1 cellular context compared by ENCODE assay signal in the genomic region with DNA sequence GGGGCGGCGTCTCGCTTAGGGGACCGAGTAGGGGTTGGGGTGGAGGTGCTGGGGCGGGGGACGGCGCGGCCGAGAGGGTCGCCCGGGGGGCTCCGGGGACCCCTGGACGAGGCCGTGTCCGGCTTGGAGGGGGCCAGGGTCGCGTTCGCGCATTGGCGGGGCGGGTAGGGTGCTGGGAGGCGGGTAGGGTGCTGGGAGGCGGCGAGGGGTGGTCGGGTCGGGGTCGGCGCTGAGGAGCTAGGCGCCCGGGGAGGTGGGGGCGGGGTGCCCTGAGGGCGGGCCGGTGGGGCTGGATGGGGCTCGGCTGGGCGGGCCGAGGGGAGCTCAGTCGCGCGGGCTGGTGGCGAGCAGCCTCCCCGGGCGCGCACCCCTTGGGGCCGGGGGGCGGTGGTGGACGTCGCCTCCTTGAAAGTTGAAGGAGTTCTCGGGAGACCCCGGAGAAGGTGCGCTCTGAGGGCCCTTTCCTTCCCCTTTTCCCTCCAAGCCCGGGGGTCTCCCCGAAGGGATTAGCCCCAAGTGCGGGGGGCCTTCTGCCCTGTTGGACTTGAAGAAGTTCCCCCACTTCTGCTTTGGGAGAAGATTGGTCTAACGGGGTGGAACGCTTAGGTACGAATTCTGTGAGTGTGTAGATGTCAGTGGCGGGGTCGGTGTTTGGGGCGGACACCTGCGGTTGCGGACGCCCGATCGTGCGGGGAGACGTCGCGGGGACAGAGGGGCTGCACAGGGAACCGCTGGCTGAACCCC.
TF ChIP-seq lines count a peak whose summit lies in the region.

No MANE protein-coding gene starts in this region.

TF ChIP-seq in K562, 482 proteins besides CTCF, POLR2A, EP300 and RAD21:
- TF ChIP-seq MAZ (CRISPR knock-in tag; conservative IDR thresholded peaks at IDR 0.05 in 1 of 2, IDR thresholded peaks at IDR 0.05 in 1 of 2) (peak in 1 of 2 experiments; percentile 50; a peak in 2 of 4 replicates), ETV1 (tag; conservative IDR thresholded peaks at IDR 0.05; ENCODE audit: low read depth) (no peak), SLC30A9 (CRISPR knock-in tag; IDR thresholded peaks at IDR 0.05) (no peak), ZBTB7A (IDR thresholded peaks at IDR 0.05; ENCODE audit: borderline replicate concordance, control insufficient read depth, low read depth, low read length) (peak; percentile 68; the same call in 1 of the 2 replicates), CHCHD3 (CRISPR knock-in tag; IDR thresholded peaks at IDR 0.05) (no peak), ELF4 (CRISPR knock-in tag; IDR thresholded peaks at IDR 0.05) (0 out of 2 replicates have a peak, but pooled peaks have one; percentile 15), SAFB2 (IDR thresholded peaks at IDR 0.05; ENCODE audit: borderline replicate concordance, low read depth, low read length, severe bottlenecking) (no peak), SMAD2 (IDR thresholded peaks at IDR 0.05; ENCODE audit: low read depth, low read length) (no peak), NBN (IDR thresholded peaks at IDR 0.05; ENCODE audit: low read depth) (no peak), CBX5 (IDR thresholded peaks at IDR 0.05; ENCODE audit: borderline replicate concordance, low read depth) (no peak), ZKSCAN3 (CRISPR knock-in tag; IDR thresholded peaks at IDR 0.05) (no peak), KAT7 (CRISPR knock-in tag; IDR thresholded peaks at IDR 0.05; ENCODE audit: borderline replicate concordance) (0 out of 2 replicates have a peak, but pooled peaks have one; percentile 13), EGR1 (conservative IDR thresholded peaks at IDR 0.05) (no peak), CXXC5 (CRISPR knock-in tag; IDR thresholded peaks at IDR 0.05) (peak; percentile 70), LCOR (CRISPR knock-in tag; IDR thresholded peaks at IDR 0.05) (no peak), GTF2E2 (tag; IDR thresholded peaks at IDR 0.05) (peak; percentile 58; the same call in 1 of the 2 replicates), GTF2F1 (IDR thresholded peaks at IDR 0.05; ENCODE audit: low read depth, low read length) (no peak), XRCC4 (IDR thresholded peaks at IDR 0.05; ENCODE audit: extremely low read depth, insufficient read depth, insufficient read length) (no peak), KLF13 (tag; IDR thresholded peaks at IDR 0.05; ENCODE audit: borderline replicate concordance, low read depth) (no peak)
- TF ChIP-seq, protein P1, sequence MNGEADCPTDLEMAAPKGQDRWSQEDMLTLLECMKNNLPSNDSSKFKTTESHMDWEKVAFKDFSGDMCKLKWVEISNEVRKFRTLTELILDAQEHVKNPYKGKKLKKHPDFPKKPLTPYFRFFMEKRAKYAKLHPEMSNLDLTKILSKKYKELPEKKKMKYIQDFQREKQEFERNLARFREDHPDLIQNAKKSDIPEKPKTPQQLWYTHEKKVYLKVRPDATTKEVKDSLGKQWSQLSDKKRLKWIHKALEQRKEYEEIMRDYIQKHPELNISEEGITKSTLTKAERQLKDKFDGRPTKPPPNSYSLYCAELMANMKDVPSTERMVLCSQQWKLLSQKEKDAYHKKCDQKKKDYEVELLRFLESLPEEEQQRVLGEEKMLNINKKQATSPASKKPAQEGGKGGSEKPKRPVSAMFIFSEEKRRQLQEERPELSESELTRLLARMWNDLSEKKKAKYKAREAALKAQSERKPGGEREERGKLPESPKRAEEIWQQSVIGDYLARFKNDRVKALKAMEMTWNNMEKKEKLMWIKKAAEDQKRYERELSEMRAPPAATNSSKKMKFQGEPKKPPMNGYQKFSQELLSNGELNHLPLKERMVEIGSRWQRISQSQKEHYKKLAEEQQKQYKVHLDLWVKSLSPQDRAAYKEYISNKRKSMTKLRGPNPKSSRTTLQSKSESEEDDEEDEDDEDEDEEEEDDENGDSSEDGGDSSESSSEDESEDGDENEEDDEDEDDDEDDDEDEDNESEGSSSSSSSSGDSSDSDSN (IDR thresholded peaks at IDR 0.05; ENCODE audit: borderline replicate concordance in 1 of 2, low read depth in 2 of 2, low read length in 2 of 2), result no peak
- TF ChIP-seq, protein P2, sequence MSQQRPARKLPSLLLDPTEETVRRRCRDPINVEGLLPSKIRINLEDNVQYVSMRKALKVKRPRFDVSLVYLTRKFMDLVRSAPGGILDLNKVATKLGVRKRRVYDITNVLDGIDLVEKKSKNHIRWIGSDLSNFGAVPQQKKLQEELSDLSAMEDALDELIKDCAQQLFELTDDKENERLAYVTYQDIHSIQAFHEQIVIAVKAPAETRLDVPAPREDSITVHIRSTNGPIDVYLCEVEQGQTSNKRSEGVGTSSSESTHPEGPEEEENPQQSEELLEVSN (IDR thresholded peaks at IDR 0.05; ENCODE audit: borderline replicate concordance in 1 of 2, extremely low read depth in 1 of 2, insufficient read depth in 1 of 2, insufficient read length in 1 of 2, low read depth in 1 of 2, low read length in 1 of 2, poor library complexity in 1 of 2, severe bottlenecking in 1 of 2), result peak in 1 of 2 experiments; percentile 6
- TF ChIP-seq, protein P3, sequence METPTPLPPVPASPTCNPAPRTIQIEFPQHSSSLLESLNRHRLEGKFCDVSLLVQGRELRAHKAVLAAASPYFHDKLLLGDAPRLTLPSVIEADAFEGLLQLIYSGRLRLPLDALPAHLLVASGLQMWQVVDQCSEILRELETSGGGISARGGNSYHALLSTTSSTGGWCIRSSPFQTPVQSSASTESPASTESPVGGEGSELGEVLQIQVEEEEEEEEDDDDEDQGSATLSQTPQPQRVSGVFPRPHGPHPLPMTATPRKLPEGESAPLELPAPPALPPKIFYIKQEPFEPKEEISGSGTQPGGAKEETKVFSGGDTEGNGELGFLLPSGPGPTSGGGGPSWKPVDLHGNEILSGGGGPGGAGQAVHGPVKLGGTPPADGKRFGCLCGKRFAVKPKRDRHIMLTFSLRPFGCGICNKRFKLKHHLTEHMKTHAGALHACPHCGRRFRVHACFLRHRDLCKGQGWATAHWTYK (CRISPR knock-in tag; IDR thresholded peaks at IDR 0.05), result peak; percentile 70; the same call in 1 of the 2 replicates
- TF ChIP-seq, protein P4, sequence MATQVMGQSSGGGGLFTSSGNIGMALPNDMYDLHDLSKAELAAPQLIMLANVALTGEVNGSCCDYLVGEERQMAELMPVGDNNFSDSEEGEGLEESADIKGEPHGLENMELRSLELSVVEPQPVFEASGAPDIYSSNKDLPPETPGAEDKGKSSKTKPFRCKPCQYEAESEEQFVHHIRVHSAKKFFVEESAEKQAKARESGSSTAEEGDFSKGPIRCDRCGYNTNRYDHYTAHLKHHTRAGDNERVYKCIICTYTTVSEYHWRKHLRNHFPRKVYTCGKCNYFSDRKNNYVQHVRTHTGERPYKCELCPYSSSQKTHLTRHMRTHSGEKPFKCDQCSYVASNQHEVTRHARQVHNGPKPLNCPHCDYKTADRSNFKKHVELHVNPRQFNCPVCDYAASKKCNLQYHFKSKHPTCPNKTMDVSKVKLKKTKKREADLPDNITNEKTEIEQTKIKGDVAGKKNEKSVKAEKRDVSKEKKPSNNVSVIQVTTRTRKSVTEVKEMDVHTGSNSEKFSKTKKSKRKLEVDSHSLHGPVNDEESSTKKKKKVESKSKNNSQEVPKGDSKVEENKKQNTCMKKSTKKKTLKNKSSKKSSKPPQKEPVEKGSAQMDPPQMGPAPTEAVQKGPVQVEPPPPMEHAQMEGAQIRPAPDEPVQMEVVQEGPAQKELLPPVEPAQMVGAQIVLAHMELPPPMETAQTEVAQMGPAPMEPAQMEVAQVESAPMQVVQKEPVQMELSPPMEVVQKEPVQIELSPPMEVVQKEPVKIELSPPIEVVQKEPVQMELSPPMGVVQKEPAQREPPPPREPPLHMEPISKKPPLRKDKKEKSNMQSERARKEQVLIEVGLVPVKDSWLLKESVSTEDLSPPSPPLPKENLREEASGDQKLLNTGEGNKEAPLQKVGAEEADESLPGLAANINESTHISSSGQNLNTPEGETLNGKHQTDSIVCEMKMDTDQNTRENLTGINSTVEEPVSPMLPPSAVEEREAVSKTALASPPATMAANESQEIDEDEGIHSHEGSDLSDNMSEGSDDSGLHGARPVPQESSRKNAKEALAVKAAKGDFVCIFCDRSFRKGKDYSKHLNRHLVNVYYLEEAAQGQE (CRISPR knock-in tag; IDR thresholded peaks at IDR 0.05; ENCODE audit: low read depth), result 0 out of 2 replicates have a peak, but pooled peaks have one; percentile 26
- TF ChIP-seq, protein P5, sequence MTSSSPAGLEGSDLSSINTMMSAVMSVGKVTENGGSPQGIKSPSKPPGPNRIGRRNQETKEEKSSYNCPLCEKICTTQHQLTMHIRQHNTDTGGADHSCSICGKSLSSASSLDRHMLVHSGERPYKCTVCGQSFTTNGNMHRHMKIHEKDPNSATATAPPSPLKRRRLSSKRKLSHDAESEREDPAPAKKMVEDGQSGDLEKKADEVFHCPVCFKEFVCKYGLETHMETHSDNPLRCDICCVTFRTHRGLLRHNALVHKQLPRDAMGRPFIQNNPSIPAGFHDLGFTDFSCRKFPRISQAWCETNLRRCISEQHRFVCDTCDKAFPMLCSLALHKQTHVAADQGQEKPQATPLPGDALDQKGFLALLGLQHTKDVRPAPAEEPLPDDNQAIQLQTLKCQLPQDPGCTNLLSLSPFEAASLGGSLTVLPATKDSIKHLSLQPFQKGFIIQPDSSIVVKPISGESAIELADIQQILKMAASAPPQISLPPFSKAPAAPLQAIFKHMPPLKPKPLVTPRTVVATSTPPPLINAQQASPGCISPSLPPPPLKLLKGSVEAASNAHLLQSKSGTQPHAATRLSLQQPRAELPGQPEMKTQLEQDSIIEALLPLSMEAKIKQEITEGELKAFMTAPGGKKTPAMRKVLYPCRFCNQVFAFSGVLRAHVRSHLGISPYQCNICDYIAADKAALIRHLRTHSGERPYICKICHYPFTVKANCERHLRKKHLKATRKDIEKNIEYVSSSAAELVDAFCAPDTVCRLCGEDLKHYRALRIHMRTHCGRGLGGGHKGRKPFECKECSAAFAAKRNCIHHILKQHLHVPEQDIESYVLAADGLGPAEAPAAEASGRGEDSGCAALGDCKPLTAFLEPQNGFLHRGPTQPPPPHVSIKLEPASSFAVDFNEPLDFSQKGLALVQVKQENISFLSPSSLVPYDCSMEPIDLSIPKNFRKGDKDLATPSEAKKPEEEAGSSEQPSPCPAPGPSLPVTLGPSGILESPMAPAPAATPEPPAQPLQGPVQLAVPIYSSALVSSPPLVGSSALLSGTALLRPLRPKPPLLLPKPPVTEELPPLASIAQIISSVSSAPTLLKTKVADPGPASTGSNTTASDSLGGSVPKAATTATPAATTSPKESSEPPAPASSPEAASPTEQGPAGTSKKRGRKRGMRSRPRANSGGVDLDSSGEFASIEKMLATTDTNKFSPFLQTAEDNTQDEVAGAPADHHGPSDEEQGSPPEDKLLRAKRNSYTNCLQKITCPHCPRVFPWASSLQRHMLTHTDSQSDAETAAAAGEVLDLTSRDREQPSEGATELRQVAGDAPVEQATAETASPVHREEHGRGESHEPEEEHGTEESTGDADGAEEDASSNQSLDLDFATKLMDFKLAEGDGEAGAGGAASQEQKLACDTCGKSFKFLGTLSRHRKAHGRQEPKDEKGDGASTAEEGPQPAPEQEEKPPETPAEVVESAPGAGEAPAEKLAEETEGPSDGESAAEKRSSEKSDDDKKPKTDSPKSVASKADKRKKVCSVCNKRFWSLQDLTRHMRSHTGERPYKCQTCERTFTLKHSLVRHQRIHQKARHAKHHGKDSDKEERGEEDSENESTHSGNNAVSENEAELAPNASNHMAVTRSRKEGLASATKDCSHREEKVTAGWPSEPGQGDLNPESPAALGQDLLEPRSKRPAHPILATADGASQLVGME (CRISPR knock-in tag; IDR thresholded peaks at IDR 0.05), result no peak
- TF ChIP-seq, protein P6, sequence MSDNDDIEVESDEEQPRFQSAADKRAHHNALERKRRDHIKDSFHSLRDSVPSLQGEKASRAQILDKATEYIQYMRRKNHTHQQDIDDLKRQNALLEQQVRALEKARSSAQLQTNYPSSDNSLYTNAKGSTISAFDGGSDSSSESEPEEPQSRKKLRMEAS (CRISPR knock-in tag; IDR thresholded peaks at IDR 0.05), result no peak
- TF ChIP-seq, protein P7, sequence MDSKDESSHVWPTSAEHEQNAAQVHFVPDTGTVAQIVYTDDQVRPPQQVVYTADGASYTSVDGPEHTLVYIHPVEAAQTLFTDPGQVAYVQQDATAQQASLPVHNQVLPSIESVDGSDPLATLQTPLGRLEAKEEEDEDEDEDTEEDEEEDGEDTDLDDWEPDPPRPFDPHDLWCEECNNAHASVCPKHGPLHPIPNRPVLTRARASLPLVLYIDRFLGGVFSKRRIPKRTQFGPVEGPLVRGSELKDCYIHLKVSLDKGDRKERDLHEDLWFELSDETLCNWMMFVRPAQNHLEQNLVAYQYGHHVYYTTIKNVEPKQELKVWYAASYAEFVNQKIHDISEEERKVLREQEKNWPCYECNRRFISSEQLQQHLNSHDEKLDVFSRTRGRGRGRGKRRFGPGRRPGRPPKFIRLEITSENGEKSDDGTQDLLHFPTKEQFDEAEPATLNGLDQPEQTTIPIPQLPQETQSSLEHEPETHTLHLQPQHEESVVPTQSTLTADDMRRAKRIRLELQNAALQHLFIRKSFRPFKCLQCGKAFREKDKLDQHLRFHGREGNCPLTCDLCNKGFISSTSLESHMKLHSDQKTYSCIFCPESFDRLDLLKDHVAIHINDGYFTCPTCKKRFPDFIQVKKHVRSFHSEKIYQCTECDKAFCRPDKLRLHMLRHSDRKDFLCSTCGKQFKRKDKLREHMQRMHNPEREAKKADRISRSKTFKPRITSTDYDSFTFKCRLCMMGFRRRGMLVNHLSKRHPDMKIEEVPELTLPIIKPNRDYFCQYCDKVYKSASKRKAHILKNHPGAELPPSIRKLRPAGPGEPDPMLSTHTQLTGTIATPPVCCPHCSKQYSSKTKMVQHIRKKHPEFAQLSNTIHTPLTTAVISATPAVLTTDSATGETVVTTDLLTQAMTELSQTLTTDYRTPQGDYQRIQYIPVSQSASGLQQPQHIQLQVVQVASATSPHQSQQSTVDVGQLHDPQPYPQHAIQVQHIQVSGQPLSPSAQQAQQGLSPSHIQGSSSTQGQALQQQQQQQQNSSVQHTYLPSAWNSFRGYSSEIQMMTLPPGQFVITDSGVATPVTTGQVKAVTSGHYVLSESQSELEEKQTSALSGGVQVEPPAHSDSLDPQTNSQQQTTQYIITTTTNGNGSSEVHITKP (IDR thresholded peaks at IDR 0.05; ENCODE audit: partially characterized antibody), result peak; percentile 75
